Comparison of ENCODE assay signal across 24 cellular contexts in the genomic region with DNA sequence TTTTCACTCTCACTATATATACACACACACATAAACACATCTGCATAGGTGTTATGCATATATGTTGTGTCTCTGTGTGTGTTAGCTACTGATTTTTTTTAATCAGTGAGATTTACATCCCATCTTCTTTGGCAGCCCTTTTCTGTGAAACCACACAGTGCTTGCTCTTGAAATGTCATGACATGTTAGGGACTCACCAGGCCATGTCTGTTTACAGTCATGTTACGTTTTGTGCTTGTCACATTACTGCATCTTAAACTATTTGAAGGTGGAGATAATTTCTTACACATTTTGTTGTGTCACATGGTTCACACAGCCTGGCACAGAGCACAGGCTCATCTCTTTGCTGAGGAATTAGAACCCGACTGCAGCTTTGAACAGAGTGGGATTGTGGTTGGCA.
DNase-seq lines count a peak whose midpoint lies in the region; ATAC-seq, FAIRE-seq and TF ChIP-seq lines count a peak whose summit lies in the region.
"Had no signal": no experiment of that assay in that cellular context is flagged by ENCODE, and none has a peak within 500 bp of the region (broad histone marks: within the 10 kb centered on the region; RNA-seq: fewer than 3 reads in every experiment).

No MANE protein-coding gene starts in this region.

- H3K9me3 Mint-ChIP-seq in activated CD8-positive, alpha-beta T cell treated with anti-CD3 and anti-CD28 coated beads for 36 hours: no peaks in the 10 kb centered on the region
- no peaks in the 10 kb centered on the region for H3K9me3 Mint-ChIP-seq in activated CD8-positive, alpha-beta T cell treated with anti-CD3 and anti-CD28 coated beads, Interleukin-2, amount 10 ng/mL, durations not matched to agents 7 days and 5 days (ENCODE audit: insufficient read depth)

- POLR2A ChIA-PET in activated CD8-positive, alpha-beta T cell treated with anti-CD3 and anti-CD28 coated beads for 36 hours (lab: Charles Lee): no interaction called here
- POLR2A ChIA-PET in activated CD8-positive, alpha-beta T cell treated with anti-CD3 and anti-CD28 coated beads, Interleukin-2, amount 10 ng/mL, durations not matched to agents 7 days and 5 days (lab: Charles Lee): no interaction called here
- POLR2A ChIA-PET in endothelial cell of umbilical vein (lab: Charles Lee): no interaction called here

- H2AFZ ChIP-seq in endothelial cell of umbilical vein (ENCODE audit: low read depth, low read length) (peak overlapping the region; percentile 53), parathyroid adenoma (no peak overlapping the region)

- no peak for TF ChIP-seq CTCF in activated CD8-positive, alpha-beta T cell treated with anti-CD3 and anti-CD28 coated beads for 36 hours (IDR thresholded peaks at IDR 0.05)
- TF ChIP-seq CTCF in endothelial cell of umbilical vein (IDR thresholded peaks at IDR 0.05; ENCODE audit: extremely low read depth in 1 of 2, insufficient read depth in 1 of 2, low read depth in 1 of 2, low read length in 2 of 2) (no peak), parathyroid adenoma (IDR thresholded peaks at IDR 0.05) (no peak), body of pancreas (IDR thresholded peaks at IDR 0.05) (no peak)

- intact Hi-C loops in activated CD8-positive, alpha-beta T cell treated with anti-CD3 and anti-CD28 coated beads for 36 hours (cut with micrococcal nuclease): no loop called here
- intact Hi-C loops in endothelial cell of umbilical vein (cut with micrococcal nuclease): loop anchor here (5.0 kb wide), 1 partner anchor 1225 kb away; the partner anchor contains the start of gene RGMB
- intact Hi-C loops in body of pancreas (cut with DNase I): no loop called here

- H3K27me3 ChIP-seq in endothelial cell of umbilical vein (ENCODE audit: control insufficient read depth in 2 of 2, insufficient read depth in 2 of 2, low read length in 2 of 2) (no peaks in the 10 kb centered on the region), parathyroid adenoma (ENCODE audit: control insufficient read depth, insufficient read depth, low read length) (no peaks in the 10 kb centered on the region), body of pancreas (no peaks in the 10 kb centered on the region)
- H3K27me3 ChIP-seq: BE2C had no signal

- H3K27ac ChIP-seq in endothelial cell of umbilical vein (ENCODE audit: insufficient read depth, low read depth, low read length) (no peak overlapping the region), parathyroid adenoma (peak overlapping the region; percentile 43), body of pancreas (no peak overlapping the region)
- H3K27ac ChIP-seq: HL-60 had no signal

- H3K4me3 ChIP-seq in endothelial cell of umbilical vein (replicated peaks in 1 of 3; ENCODE audit: insufficient read depth in 1 of 3, low read depth in 1 of 3, low read length in 3 of 3): no peak overlapping the region
- H3K4me3 ChIP-seq in parathyroid adenoma (ENCODE audit: low read depth, low read length): no peak overlapping the region
- no peak overlapping the region for H3K4me3 ChIP-seq in body of pancreas

- H3K4me1 ChIP-seq in endothelial cell of umbilical vein (ENCODE audit: control insufficient read depth, extremely low read depth, insufficient read depth, low read length) (peaks cover 23% of the 10 kb centered on the region), parathyroid adenoma (peaks cover 3% of the 10 kb centered on the region), body of pancreas (no peaks in the 10 kb centered on the region)
- H3K4me1 ChIP-seq: BE2C had no signal

- TF ChIP-seq POLR2A in GM12892 (IDR thresholded peaks at IDR 0.05; ENCODE audit: low read depth, low read length) (no peak), endothelial cell of umbilical vein (IDR thresholded peaks at IDR 0.05; ENCODE audit: low read depth, low read length) (no peak), body of pancreas (IDR thresholded peaks at IDR 0.05) (no peak)

- H3K36me3 Mint-ChIP-seq in activated CD8-positive, alpha-beta T cell treated with anti-CD3 and anti-CD28 coated beads for 36 hours (ENCODE audit: low read depth): no peaks in the 10 kb centered on the region
- peaks cover 7% of the 10 kb centered on the region for H3K36me3 Mint-ChIP-seq in activated CD8-positive, alpha-beta T cell treated with anti-CD3 and anti-CD28 coated beads, Interleukin-2, amount 10 ng/mL, durations not matched to agents 7 days and 5 days (ENCODE audit: low read depth)
- H3K36me3 Mint-ChIP-seq: CD4-positive, alpha-beta memory T cell had no signal

- dilution Hi-C loops in endothelial cell of umbilical vein (cut with MboI; ENCODE audit: extremely low pct_ligation_motif_present, low sequenced_read_pairs): no loop called here

- CTCF ChIA-PET in activated CD8-positive, alpha-beta T cell treated with anti-CD3 and anti-CD28 coated beads for 36 hours (lab: Charles Lee): interaction anchor here (1.5 kb wide), 1 partner anchor 14 kb away, joined by 3 read pairs; no protein-coding TSS in a partner anchor
- CTCF ChIA-PET in activated CD8-positive, alpha-beta T cell treated with anti-CD3 and anti-CD28 coated beads, Interleukin-2, amount 10 ng/mL, durations not matched to agents 7 days and 5 days (lab: Charles Lee): no interaction called here
- CTCF ChIA-PET in endothelial cell of umbilical vein (lab: Charles Lee): no interaction called here

- no TSS peak for BruUV-seq in endothelial cell of umbilical vein (replicated peaks; lab: Mats Ljungman, UMichigan)

- H3K4me2 ChIP-seq in endothelial cell of umbilical vein (ENCODE audit: insufficient read depth, low read length): no peak overlapping the region
- H3K4me2 ChIP-seq in parathyroid adenoma (ENCODE audit: low read length): no peak overlapping the region

- H3K79me2 ChIP-seq in endothelial cell of umbilical vein (ENCODE audit: control insufficient read depth, insufficient read depth, low read length) (no peaks in the 10 kb centered on the region), parathyroid adenoma (no peaks in the 10 kb centered on the region)

- no peak overlapping the region for H3K4me3 Mint-ChIP-seq in activated CD8-positive, alpha-beta T cell treated with anti-CD3 and anti-CD28 coated beads for 36 hours
- H3K4me3 Mint-ChIP-seq in activated CD8-positive, alpha-beta T cell treated with anti-CD3 and anti-CD28 coated beads, Interleukin-2, amount 10 ng/mL, durations not matched to agents 7 days and 5 days: no peak overlapping the region
- H3K4me3 Mint-ChIP-seq: CD4-positive, alpha-beta memory T cell had no signal

- H3K9me3 ChIP-seq in endothelial cell of umbilical vein (replicated peaks; ENCODE audit: control insufficient read depth, insufficient read depth, low read length) (no peaks in the 10 kb centered on the region), parathyroid adenoma (ENCODE audit: control insufficient read depth, low read length) (no peaks in the 10 kb centered on the region), body of pancreas (no peaks in the 10 kb centered on the region)
- H3K9me3 ChIP-seq: BE2C had no signal

- no peak for DNase-seq in activated CD8-positive, alpha-beta T cell treated with anti-CD3 and anti-CD28 coated beads for 36 hours
- DNase-seq in activated CD8-positive, alpha-beta T cell treated with anti-CD3 and anti-CD28 coated beads, Interleukin-2, amount 10 ng/mL, durations not matched to agents 7 days and 5 days: no peak
- DNase-seq in GM12892 (ENCODE audit: insufficient read length) (no peak), endothelial cell of umbilical vein (ENCODE audit: low read depth, low spot score) (no peak), NCI-H1694 treated with DMSO at 0.1 percent for 48 hours (lab: John Stamatoyannopoulos, UW) (no peak), body of pancreas (no peak), SKM-1 (lab: John Stamatoyannopoulos, UW; ENCODE audit: unreplicated experiment) (no peak)
- DNase-seq: BE2C; CD4-positive, alpha-beta memory T cell; DMS153; GOT3; NCI-H1048; NCI-H1417 treated with DMSO at 0.1 percent for 48 hours; NCI-H187 treated with DMSO at 0.1 percent for 48 hours; NCI-H2107; NCI-H446 treated with DMSO at 0.1 percent for 48 hours; NCI-H526 treated with DMSO at 0.1 percent for 48 hours; PC-3; Right ventricle myocardium superior had no signal

- peak; percentile 25 for ATAC-seq in activated CD8-positive, alpha-beta T cell treated with anti-CD3 and anti-CD28 coated beads for 36 hours
- no peak for ATAC-seq in activated CD8-positive, alpha-beta T cell treated with anti-CD3 and anti-CD28 coated beads, Interleukin-2, amount 10 ng/mL, durations not matched to agents 7 days and 5 days
- ATAC-seq in body of pancreas: no peak
- ATAC-seq: HCT116, PC-3 had no signal

- H3K27me3 Mint-ChIP-seq in activated CD8-positive, alpha-beta T cell treated with anti-CD3 and anti-CD28 coated beads for 36 hours: no peaks in the 10 kb centered on the region
- H3K27me3 Mint-ChIP-seq in activated CD8-positive, alpha-beta T cell treated with anti-CD3 and anti-CD28 coated beads, Interleukin-2, amount 10 ng/mL, durations not matched to agents 7 days and 5 days (ENCODE audit: low read depth): no peaks in the 10 kb centered on the region
- H3K27me3 Mint-ChIP-seq: CD4-positive, alpha-beta memory T cell had no signal

- H3K9ac ChIP-seq in endothelial cell of umbilical vein (replicated peaks; ENCODE audit: extremely low read depth, insufficient read depth, low read length) (no peak overlapping the region), parathyroid adenoma (no peak overlapping the region)

- peaks cover 15% of the 10 kb centered on the region for H3K4me1 Mint-ChIP-seq in activated CD8-positive, alpha-beta T cell treated with anti-CD3 and anti-CD28 coated beads for 36 hours (ENCODE audit: low read depth)
- H3K4me1 Mint-ChIP-seq in activated CD8-positive, alpha-beta T cell treated with anti-CD3 and anti-CD28 coated beads, Interleukin-2, amount 10 ng/mL, durations not matched to agents 7 days and 5 days (ENCODE audit: low read depth): peaks cover 19% of the 10 kb centered on the region

- no peaks in the 10 kb centered on the region for H4K20me1 ChIP-seq in endothelial cell of umbilical vein (replicated peaks; ENCODE audit: control insufficient read depth, extremely low read depth, insufficient read depth, low read length)

- FAIRE-seq in GM12892 (lab: Jason Lieb, UNC) (peak; percentile 83), endothelial cell of umbilical vein (lab: Jason Lieb, UNC) (no peak)
- FAIRE-seq: A204.1, G401.6 had no signal

- 78 to 83% methylated on average over 2 of the region's 2 CpGs for whole genome bisulfite sequencing in body of pancreas, 2 donors

- H3K36me3 ChIP-seq in endothelial cell of umbilical vein (ENCODE audit: control insufficient read depth in 2 of 2, extremely low read depth in 1 of 2, insufficient read depth in 2 of 2, low read length in 2 of 2): no peaks in the 10 kb centered on the region
- H3K36me3 ChIP-seq in parathyroid adenoma (ENCODE audit: control insufficient read depth, insufficient read depth, low read length): no peaks in the 10 kb centered on the region
- H3K36me3 ChIP-seq in body of pancreas (replicated peaks in 1 of 2; ENCODE audit: insufficient read depth in 1 of 2, low read depth in 2 of 2): no peaks in the 10 kb centered on the region
- H3K36me3 ChIP-seq: BE2C had no signal

- no peaks in the 10 kb centered on the region for H3K9me1 ChIP-seq in endothelial cell of umbilical vein (replicated peaks; ENCODE audit: control insufficient read depth, extremely low read depth, insufficient read depth, low read length)

- no peak overlapping the region for H3K27ac Mint-ChIP-seq in activated CD8-positive, alpha-beta T cell treated with anti-CD3 and anti-CD28 coated beads for 36 hours
- no peak overlapping the region for H3K27ac Mint-ChIP-seq in activated CD8-positive, alpha-beta T cell treated with anti-CD3 and anti-CD28 coated beads, Interleukin-2, amount 10 ng/mL, durations not matched to agents 7 days and 5 days
- H3K27ac Mint-ChIP-seq: CD4-positive, alpha-beta memory T cell had no signal
